31 cellular contexts compared by ENCODE assay signal in the genomic region with DNA sequence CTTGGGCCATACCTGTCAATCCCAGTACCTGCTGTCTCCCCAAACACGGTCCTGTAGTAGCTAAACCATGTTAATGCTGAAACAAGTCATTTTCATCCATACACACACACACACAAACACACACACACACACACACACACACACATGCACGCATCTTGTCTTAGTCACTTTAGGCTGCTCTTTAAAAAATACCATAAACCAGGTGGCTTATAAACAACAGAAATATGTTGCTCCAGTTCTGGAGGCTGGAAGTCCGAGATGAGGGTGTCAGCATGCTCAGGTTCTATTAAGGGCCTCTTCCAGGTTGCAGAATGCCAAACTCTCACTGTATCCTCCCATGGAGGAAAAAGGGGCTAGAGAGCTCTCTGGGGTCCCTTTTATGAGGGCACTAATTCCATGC.
"Had no signal": no experiment of that assay in that cellular context is flagged by ENCODE, and none has a peak within 500 bp of the region (broad histone marks: within the 10 kb centered on the region; RNA-seq: fewer than 3 reads in every experiment).

No MANE protein-coding gene starts in this region.

- ATAC-seq: natural killer cell; psoas muscle; right cardiac atrium; sciatic nerve; stimulated activated memory B cell treated with anti-CD40 and anti-IgM and Interleukin-4, amounts not matched to agents 10 μg/mL and 1 μg/mL and 100 μg/mL, for 72 hours; stimulated activated naive CD8-positive, alpha-beta T cell treated with anti-CD3 and anti-CD28 coated beads, Interleukin-15, amount 100 ng/mL, for 72 hours; stimulated activated naive CD8-positive, alpha-beta T cell treated with anti-CD3 and anti-CD28 coated beads, Interleukin-15, Interleukin-2, amounts not matched to agents 100 U/mL and 50 U/mL, for 24 hours had no signal

- H3K27ac Mint-ChIP-seq: natural killer cell; nephron; progenitor cell of endocrine pancreas; stimulated activated memory B cell treated with anti-CD40 and anti-IgM and Interleukin-4, amounts not matched to agents 10 μg/mL and 1 μg/mL and 100 μg/mL, for 72 hours; stimulated activated naive CD8-positive, alpha-beta T cell treated with anti-CD3 and anti-CD28 coated beads, Interleukin-15, amount 100 ng/mL, for 72 hours had no signal

- H3K9me3 Mint-ChIP-seq: natural killer cell, nephron, neural progenitor cell had no signal

- FAIRE-seq: urothelium cell line had no signal

- H3K27me3 Mint-ChIP-seq: progenitor cell of endocrine pancreas; stimulated activated memory B cell treated with anti-CD40 and anti-IgM and Interleukin-4, amounts not matched to agents 10 μg/mL and 1 μg/mL and 100 μg/mL, for 72 hours; stimulated activated naive CD8-positive, alpha-beta T cell treated with anti-CD3 and anti-CD28 coated beads, Interleukin-15, amount 100 ng/mL, for 72 hours had no signal

- H3K27me3 ChIP-seq: neural progenitor cell, ovary, spleen, suprapubic skin, testis, tibial artery, transverse colon, upper lobe of left lung, vagina had no signal

- H3K4me1 ChIP-seq: parathyroid adenoma, psoas muscle, tibial artery, transverse colon had no signal

- H3K36me3 Mint-ChIP-seq: natural killer cell, neural progenitor cell had no signal

- H3K79me2 ChIP-seq: parathyroid adenoma had no signal

- H3K4me1 Mint-ChIP-seq: stimulated activated naive CD8-positive, alpha-beta T cell treated with anti-CD3 and anti-CD28 coated beads, Interleukin-15, amount 100 ng/mL, for 72 hours had no signal

- H3K9me3 ChIP-seq: ovary, psoas muscle, spleen, suprapubic skin, testis, tibial artery, transverse colon, upper lobe of left lung, vagina had no signal

- H3K4me2 ChIP-seq: neural progenitor cell, smooth muscle cell had no signal

- H3K4me3 ChIP-seq: neural progenitor cell, ovary, psoas muscle, skin epidermis, smooth muscle cell, spleen, suprapubic skin, testis, tibial artery, transverse colon, upper lobe of left lung, vagina had no signal

- H2AFZ ChIP-seq: neural progenitor cell, parathyroid adenoma had no signal

- DNase-seq: natural killer cell; occipital lobe; ovary; posterior cingulate gyrus; psoas muscle; right cardiac atrium; spleen; stimulated activated CD4-positive, alpha-beta T cell treated with anti-CD3 and anti-CD28 coated beads, Interleukin-12 subunit alpha, Interleukin-12 subunit beta, amount 100 ng/mL, for 4 hours; stimulated activated CD4-positive, alpha-beta T cell treated with anti-CD3 and anti-CD28 coated beads, Interleukin-1b, Interleukin-23, amount 100 ng/mL, for 48 hours; stimulated activated CD4-positive, alpha-beta T cell treated with anti-CD3 and anti-CD28 coated beads, Interleukin-4, amount 100 ng/mL, for 1 hour; stimulated activated CD4-positive, alpha-beta T cell treated with anti-CD3 and anti-CD28 coated beads, Interleukin-4, amount 100 ng/mL, for 4 hours; stimulated activated CD8-positive, alpha-beta memory T cell treated with anti-CD3 and anti-CD28 coated beads, Interleukin-4, amount 100 ng/mL, for 48 hours; stimulated activated naive CD4-positive, alpha-beta T cell; stimulated activated naive CD8-positive, alpha-beta T cell treated with anti-CD3 and anti-CD28 coated beads, Interleukin-15, amount 100 ng/mL, for 72 hours; stimulated activated naive CD8-positive, alpha-beta T cell treated with anti-CD3 and anti-CD28 coated beads, Interleukin-15, Interleukin-2, amounts not matched to agents 100 U/mL and 50 U/mL, for 24 hours; substantia nigra; testis; tibial artery; transverse colon; upper lobe of left lung had no signal

- H3K36me3 ChIP-seq: neural progenitor cell, ovary, spleen, suprapubic skin, tibial artery, transverse colon, upper lobe of left lung, vagina had no signal

- H3K4me3 Mint-ChIP-seq: natural killer cell; neural progenitor cell; stimulated activated memory B cell treated with anti-CD40 and anti-IgM and Interleukin-4, amounts not matched to agents 10 μg/mL and 1 μg/mL and 100 μg/mL, for 72 hours; stimulated activated naive CD8-positive, alpha-beta T cell treated with anti-CD3 and anti-CD28 coated beads, Interleukin-15, amount 100 ng/mL, for 72 hours had no signal

- H3K27ac ChIP-seq: neural progenitor cell, ovary, parathyroid adenoma, psoas muscle, skin epidermis, spleen, suprapubic skin, testis, tibial artery, transverse colon, upper lobe of left lung, vagina had no signal
